ENCODE assay signal across 15 cellular contexts in the genomic region with DNA sequence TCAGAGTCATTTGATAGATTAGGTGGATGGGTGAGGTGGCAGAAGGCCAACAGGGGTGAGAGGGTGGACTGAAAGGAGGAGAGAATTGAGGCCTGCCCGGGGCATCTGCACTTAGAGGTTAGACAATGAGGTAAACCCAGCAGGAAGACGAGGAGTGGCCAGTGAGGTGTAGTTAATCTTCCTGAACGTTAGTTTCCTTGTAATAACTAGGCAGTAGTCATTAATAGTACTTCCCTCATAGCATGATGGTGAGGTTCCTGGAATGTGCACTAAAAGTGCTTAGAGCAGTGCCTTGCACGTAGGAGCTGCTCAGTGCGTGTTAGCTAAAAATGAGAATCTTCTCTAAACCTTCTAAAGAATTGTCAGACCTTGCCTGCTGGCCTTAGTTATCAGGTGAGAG.
"Had no signal": no experiment of that assay in that cellular context is flagged by ENCODE, and none has a peak within 500 bp of the region (broad histone marks: within the 10 kb centered on the region; RNA-seq: fewer than 3 reads in every experiment).

No MANE protein-coding gene starts in this region.

- H3K36me3 Mint-ChIP-seq: naive B cell; stimulated activated memory B cell treated with anti-CD40 and anti-IgM and Interleukin-4, amounts not matched to agents 10 μg/mL and 1 μg/mL and 100 μg/mL, for 72 hours had no signal

- DNase-seq: colonic mucosa; dermis blood vessel endothelial cell; foreskin keratinocyte; head of caudate nucleus; mesendoderm; naive B cell; sigmoid colon; stimulated activated CD4-positive, alpha-beta T cell treated with anti-CD3 and anti-CD28 coated beads, Interleukin-4, amount 100 ng/mL, for 1 hour; stimulated activated CD8-positive, alpha-beta memory T cell treated with anti-CD3 and anti-CD28 coated beads, Interleukin-4, amount 100 ng/mL, for 48 hours; tibial artery; upper lobe of left lung; uterus had no signal

- H3K4me1 Mint-ChIP-seq: naive B cell had no signal

- H3K9me3 Mint-ChIP-seq: nephron; stimulated activated memory B cell treated with anti-CD40 and anti-IgM and Interleukin-4, amounts not matched to agents 10 μg/mL and 1 μg/mL and 100 μg/mL, for 72 hours; stimulated activated naive CD8-positive, alpha-beta T cell treated with anti-CD3 and anti-CD28 coated beads, Interleukin-15, Interleukin-2, amounts not matched to agents 100 ng/mL and 50 ng/mL, for 24 hours had no signal

- H3K4me3 Mint-ChIP-seq: naive B cell; nephron; stimulated activated memory B cell treated with anti-CD40 and anti-IgM and Interleukin-4, amounts not matched to agents 10 μg/mL and 1 μg/mL and 100 μg/mL, for 72 hours; stimulated activated naive CD8-positive, alpha-beta T cell treated with anti-CD3 and anti-CD28 coated beads, Interleukin-15, Interleukin-2, amounts not matched to agents 100 ng/mL and 50 ng/mL, for 24 hours had no signal

- H3K27ac Mint-ChIP-seq: nephron; stimulated activated memory B cell treated with anti-CD40 and anti-IgM and Interleukin-4, amounts not matched to agents 10 μg/mL and 1 μg/mL and 100 μg/mL, for 72 hours; stimulated activated naive CD8-positive, alpha-beta T cell treated with anti-CD3 and anti-CD28 coated beads, Interleukin-15, Interleukin-2, amounts not matched to agents 100 ng/mL and 50 ng/mL, for 24 hours had no signal

- ATAC-seq: foreskin keratinocyte had no signal
